In the genomic region with DNA sequence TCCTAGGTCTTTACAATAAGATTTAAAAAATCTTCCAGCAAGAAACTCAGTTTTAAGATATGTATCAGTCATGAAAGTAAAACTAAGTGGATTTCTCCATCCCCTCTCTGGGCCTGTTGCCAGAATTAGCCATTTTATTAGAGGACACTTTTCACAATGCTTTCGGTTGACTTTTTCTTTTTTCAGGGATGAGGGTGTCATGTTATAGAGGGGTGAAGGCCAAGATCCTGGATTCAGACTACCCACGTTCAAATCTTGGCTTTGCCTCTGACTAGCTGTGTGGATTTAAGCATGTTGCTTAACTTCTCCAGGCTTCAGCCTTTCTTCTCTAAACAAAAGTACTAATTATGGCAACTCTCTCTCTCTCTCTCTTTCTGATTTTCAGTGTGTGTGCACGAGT, we compare ENCODE assay signal across 1 cellular context.
A peak's percentile ranks its signal among the peaks of the same experiment; 100 is the strongest.
TF ChIP-seq lines count a peak whose summit lies in the region.

No MANE protein-coding gene starts in this region.

TF ChIP-seq in liver, 16 proteins besides CTCF, POLR2A, EP300 and RAD21:
- TF ChIP-seq ATF3 (IDR thresholded peaks at IDR 0.05) (no peak), MAX (IDR thresholded peaks at IDR 0.05) (no peak), HNF4G (IDR thresholded peaks at IDR 0.05) (no peak), YY1 (IDR thresholded peaks at IDR 0.05) (peak; percentile 34)
